In the genomic region with DNA sequence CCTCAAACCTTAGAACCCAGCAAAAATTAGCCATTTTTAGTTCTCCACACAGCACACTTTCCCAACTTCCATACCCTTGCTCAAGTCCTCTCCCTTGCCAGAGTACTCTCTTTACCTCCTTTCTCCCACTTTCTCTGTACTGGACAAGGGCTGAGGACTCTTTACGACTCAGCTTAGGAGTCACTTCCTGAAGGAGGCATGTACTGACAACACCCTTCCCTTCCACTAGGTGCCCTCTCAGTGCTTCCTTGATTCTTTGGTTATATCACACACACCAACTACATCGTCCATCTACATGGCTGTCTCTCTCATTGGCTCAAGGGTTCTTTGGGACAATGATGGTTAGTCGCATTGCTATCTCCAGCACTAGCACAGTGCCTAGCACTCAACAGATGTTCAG, we compare ENCODE assay signal across 8 cellular contexts. TPM values are rescaled to one million over a fixed set of nuclear protein-coding genes. Genes with fewer than 3 reads are reported as not detected.
DNase-seq lines count a peak whose midpoint lies in the region; ATAC-seq and TF ChIP-seq lines count a peak whose summit lies in the region.

No MANE protein-coding gene starts in this region.

- POLR2A ChIA-PET in CD4-positive, alpha-beta T cell (lab: Charles Lee): interaction anchor here (1.1 kb wide), 1 partner anchor 183 kb away, joined by 3 read pairs; no protein-coding TSS in a partner anchor

- H4K91ac ChIP-seq in mesenchymal stem cell (ENCODE audit: low read length): no peak overlapping the region

- peaks cover 36% of the 10 kb centered on the region for H3K27me3 Mint-ChIP-seq in CD4-positive, alpha-beta T cell

- H2BK12ac ChIP-seq in mesenchymal stem cell (ENCODE audit: low read length in 2 of 2): no peak overlapping the region

- in situ Hi-C loops in KBM-7 (cut with MboI; ENCODE audit: low pct_unique_long_range_greater_than_20kb, low sequenced_read_pairs) (no loop called here), astrocyte of the cerebellum (cut with HindIII; ENCODE audit: low sequenced_read_pairs) (no loop called here)

- no peaks in the 10 kb centered on the region for H3K79me1 ChIP-seq in mesenchymal stem cell (replicated peaks; ENCODE audit: low read length, poor library complexity, severe bottlenecking)

- no peaks in the 10 kb centered on the region for H3K9me3 ChIP-seq in CD4-positive, alpha-beta T cell (ENCODE audit: control insufficient read depth, low read length)
- H3K9me3 ChIP-seq in mesenchymal stem cell (ENCODE audit: control insufficient read depth, low read length): no peaks in the 10 kb centered on the region

- no peaks in the 10 kb centered on the region for H3K36me3 Mint-ChIP-seq in CD4-positive, alpha-beta T cell (ENCODE audit: low read depth)

- H3K18ac ChIP-seq in mesenchymal stem cell (ENCODE audit: low read depth in 1 of 2, low read length in 2 of 2): no peak overlapping the region

- no peaks in the 10 kb centered on the region for H3K36me3 ChIP-seq in mesenchymal stem cell (ENCODE audit: control insufficient read depth in 1 of 2, insufficient read depth in 2 of 2, low read depth in 1 of 2, low read length in 2 of 2)

- H3K4me1 ChIP-seq in mesenchymal stem cell (ENCODE audit: control insufficient read depth, insufficient read depth, low read depth, low read length): no peaks in the 10 kb centered on the region

- CTCF ChIA-PET in CD4-positive, alpha-beta T cell (lab: Charles Lee): interaction anchor here (1.0 to 1.2 kb wide), 3 partner anchors 20 to 186 kb away, joined by 3 to 5 read pairs (median 4); a partner anchor contains a TSS

- H3K4me3 Mint-ChIP-seq in CD4-positive, alpha-beta T cell: no peak overlapping the region

- no peak overlapping the region for H3K23ac ChIP-seq in mesenchymal stem cell (ENCODE audit: low read length in 2 of 2)

- H2AFZ ChIP-seq in mesenchymal stem cell (ENCODE audit: low read depth, low read length): no peak overlapping the region

- no peaks in the 10 kb centered on the region for H3K27me3 ChIP-seq in CD4-positive, alpha-beta T cell (ENCODE audit: control insufficient read depth, insufficient read depth, low read length)
- H3K27me3 ChIP-seq in mesenchymal stem cell (ENCODE audit: control insufficient read depth in 1 of 2, insufficient read depth in 1 of 2, low read length in 2 of 2): no peaks in the 10 kb centered on the region

- no peak overlapping the region for H4K8ac ChIP-seq in mesenchymal stem cell (ENCODE audit: low read length)

- H2BK15ac ChIP-seq in mesenchymal stem cell (ENCODE audit: low read depth, poor library complexity, severe bottlenecking): no peak overlapping the region

- H3K27ac ChIP-seq in CD4-positive, alpha-beta T cell (ENCODE audit: low read depth, low read length): no peak overlapping the region
- no peak overlapping the region for H3K27ac ChIP-seq in mesenchymal stem cell (ENCODE audit: low read length, poor library complexity, severe bottlenecking)

- no peak overlapping the region for H2AK5ac ChIP-seq in mesenchymal stem cell (ENCODE audit: low read length, severe bottlenecking)

- 49% methylated on average over 3 of the region's 3 CpGs for WGBS in mesenchymal stem cell

- no peak overlapping the region for H3K27ac Mint-ChIP-seq in CD4-positive, alpha-beta T cell

- H2BK5ac ChIP-seq in mesenchymal stem cell (ENCODE audit: low read depth, low read length, poor library complexity, severe bottlenecking): no peak overlapping the region

- peak; percentile 83 for ATAC-seq in CD4-positive, alpha-beta T cell (ENCODE audit: poor library complexity)
- peak; percentile 86 for ATAC-seq in GM19397 (IDR thresholded peaks at IDR 0.05; ENCODE audit: unreplicated experiment)
- ATAC-seq in GM21381 (IDR thresholded peaks at IDR 0.05; ENCODE audit: unreplicated experiment): no peak
- no peak for ATAC-seq in GM21576 (IDR thresholded peaks at IDR 0.05; ENCODE audit: unreplicated experiment)

- no peak overlapping the region for H2BK120ac ChIP-seq in mesenchymal stem cell (ENCODE audit: low read depth, low read length)

- no peak overlapping the region for H3K4me2 ChIP-seq in mesenchymal stem cell (ENCODE audit: low read length, poor library complexity, severe bottlenecking)

- no peak overlapping the region for H3K9ac ChIP-seq in mesenchymal stem cell (ENCODE audit: low read length)

- H3K4me3 ChIP-seq in astrocyte of the cerebellum (ENCODE audit: low read depth, low read length) (no peak overlapping the region), mesenchymal stem cell (ENCODE audit: insufficient read depth in 1 of 2, low read depth in 1 of 2, low read length in 2 of 2) (no peak overlapping the region)

- H3K9me3 Mint-ChIP-seq in CD4-positive, alpha-beta T cell: no peaks in the 10 kb centered on the region

- DNase-seq in CD4-positive, alpha-beta T cell: no peak
- peak; percentile 16 for DNase-seq in KBM-7
- no peak for DNase-seq in astrocyte of the cerebellum (ENCODE audit: low read depth)
- DNase-seq in mesenchymal stem cell: peak; percentile 61
- no peak for DNase-seq in GM19240 (ENCODE audit: insufficient read length, low spot score)

- intact Hi-C loops in CD4-positive, alpha-beta T cell (cut with DNase I, micrococcal nuclease): loop anchor here in 1 of 2 experiments (5.0 kb wide), 1 partner anchor 242 kb away; no protein-coding TSS in a partner anchor

- peak; percentile 55 for TF ChIP-seq CTCF in CD4-positive, alpha-beta T cell (IDR thresholded peaks at IDR 0.05)
- TF ChIP-seq CTCF in astrocyte of the cerebellum (IDR thresholded peaks at IDR 0.05; ENCODE audit: low read depth, low read length, missing control alignments): peak; percentile 54

- no peak overlapping the region for H3K4ac ChIP-seq in mesenchymal stem cell (ENCODE audit: low read depth in 1 of 2, low read length in 2 of 2)

- no peak overlapping the region for H3K14ac ChIP-seq in mesenchymal stem cell (ENCODE audit: low read length in 2 of 2)

- H3K4me1 Mint-ChIP-seq in CD4-positive, alpha-beta T cell (ENCODE audit: low read depth): peaks cover 5% of the 10 kb centered on the region

RNA-seq across cellular contexts. Expression of a gene that starts 5.2 kb away (rescaled TPM):
- total RNA-seq in CD4-positive, alpha-beta T cell: not detected
- polyA plus RNA-seq in mesenchymal stem cell (2013, experiment 1 of 2): not detected
- polyA plus RNA-seq in mesenchymal stem cell (2013, experiment 2 of 2): not detected

RNA-seq across cellular contexts. Expression of a gene that starts 18.6 kb away (rescaled TPM):
- total RNA-seq in CD4-positive, alpha-beta T cell: 1 to 10 TPM; 3.7 to 4.1 TPM
- polyA plus RNA-seq in mesenchymal stem cell (2013, experiment 1 of 2): 65.7 TPM
- polyA plus RNA-seq in mesenchymal stem cell (2013, experiment 2 of 2): 74.5 TPM

Comparison
In these comparisons a context has a peak if more than half of its experiments do, and no peak if none do; other contexts are left out.
1. ATAC-seq: peak in CD4-positive, alpha-beta T cell (single experiment) and GM19397 (single experiment); none in GM21381 (single experiment) and GM21576 (single experiment).
2. DNase-seq: peak in KBM-7 (single experiment) and mesenchymal stem cell (single experiment); none in CD4-positive, alpha-beta T cell (0 of 10), astrocyte of the cerebellum (single experiment) and GM19240 (single experiment).